ENCODE assay signal across 1 cellular context in genomic region chr1:34907487-34908090, GRCh38.
TF ChIP-seq lines count a peak whose summit lies in the region.

No MANE protein-coding gene starts in this region.

TF ChIP-seq in K562, 482 proteins besides CTCF, POLR2A, EP300 and RAD21 (continues in another document):
- no peak for TF ChIP-seq CREM (IDR thresholded peaks at IDR 0.05; ENCODE audit: low read depth)
- peak; percentile 37; the same call in 1 of the 2 replicates for TF ChIP-seq PTTG1 (tag; IDR thresholded peaks at IDR 0.05; ENCODE audit: low read depth)
- TF ChIP-seq ZNF431 (CRISPR knock-in tag; IDR thresholded peaks at IDR 0.05): no peak
- TF ChIP-seq ZNF766 (CRISPR knock-in tag; conservative IDR thresholded peaks at IDR 0.05): no peak
- TF ChIP-seq SRSF3 (IDR thresholded peaks at IDR 0.05; ENCODE audit: insufficient read depth, low read length): no peak
- TF ChIP-seq BRF1 (IDR thresholded peaks at IDR 0.05; ENCODE audit: borderline replicate concordance, extremely low read depth, insufficient read length): no peak
- no peak for TF ChIP-seq LCOR (CRISPR knock-in tag; IDR thresholded peaks at IDR 0.05)
- no peak for TF ChIP-seq RFX7 (CRISPR knock-in tag; IDR thresholded peaks at IDR 0.05)
- TF ChIP-seq TEAD2 (tag; IDR thresholded peaks at IDR 0.05): 0 out of 2 replicates have a peak, but pooled peaks have one; percentile 29
- TF ChIP-seq AFF1 (IDR thresholded peaks at IDR 0.05; ENCODE audit: low read depth in 1 of 2, partially characterized antibody in 2 of 2): peak in 1 of 2 experiments; percentile 87
- 0 out of 2 replicates have a peak, but pooled peaks have one; percentile 45 for TF ChIP-seq ZNF511 (CRISPR knock-in tag; IDR thresholded peaks at IDR 0.05)
- TF ChIP-seq FOXA3 (CRISPR knock-in tag; conservative IDR thresholded peaks at IDR 0.05 in 1 of 2, IDR thresholded peaks at IDR 0.05 in 1 of 2): no peak
- no peak for TF ChIP-seq SRF (CRISPR knock-in tag; IDR thresholded peaks at IDR 0.05)
- no peak for TF ChIP-seq ELK1 (CRISPR knock-in tag; IDR thresholded peaks at IDR 0.05)
- no peak for TF ChIP-seq ZNF134 (CRISPR knock-in tag; conservative IDR thresholded peaks at IDR 0.05)
- peak; percentile 27; the same call in 1 of the 2 replicates for TF ChIP-seq TFE3 (CRISPR knock-in tag; IDR thresholded peaks at IDR 0.05)
- TF ChIP-seq ZFP91 (CRISPR knock-in tag; IDR thresholded peaks at IDR 0.05): no peak
- peak; percentile 46 for TF ChIP-seq TCF3 (CRISPR knock-in tag; IDR thresholded peaks at IDR 0.05)
- no peak for TF ChIP-seq ZNF395 (CRISPR knock-in tag; IDR thresholded peaks at IDR 0.05)
- TF ChIP-seq ETV6 (IDR thresholded peaks at IDR 0.05; ENCODE audit: borderline replicate concordance in 1 of 2, low read depth in 2 of 2, low read length in 1 of 2): no peak
- no peak for TF ChIP-seq ETV6 (CRISPR knock-in tag; IDR thresholded peaks at IDR 0.05; ENCODE audit: borderline replicate concordance)
- peak; percentile 21; the same call in 1 of the 2 replicates for TF ChIP-seq CBFA2T3 (IDR thresholded peaks at IDR 0.05)
- no peak for TF ChIP-seq BCLAF1 (IDR thresholded peaks at IDR 0.05; ENCODE audit: borderline replicate concordance in 1 of 2, control insufficient read depth in 1 of 2, low read depth in 2 of 2, low read length in 1 of 2)
- TF ChIP-seq LARP7 (IDR thresholded peaks at IDR 0.05): no peak
- no peak for TF ChIP-seq RBM15 (IDR thresholded peaks at IDR 0.05; ENCODE audit: insufficient read depth, low read length)
- TF ChIP-seq TBL1XR1 (IDR thresholded peaks at IDR 0.05; ENCODE audit: low read length in 2 of 2): no peak
- TF ChIP-seq HNRNPH1 (optimal IDR thresholded peaks at IDR 0.05; ENCODE audit: low read depth, low read length): no peak
- no peak for TF ChIP-seq ARNT (IDR thresholded peaks at IDR 0.05)
- no peak for TF ChIP-seq ZNF707 (CRISPR knock-in tag; conservative IDR thresholded peaks at IDR 0.05)
- TF ChIP-seq ZNF384 (IDR thresholded peaks at IDR 0.05; ENCODE audit: low read depth, low read length): peak; percentile 84
- TF ChIP-seq REST (CRISPR knock-in tag; IDR thresholded peaks at IDR 0.05; ENCODE audit: low read depth): peak; percentile 95
- TF ChIP-seq ZFP1 (CRISPR knock-in tag; IDR thresholded peaks at IDR 0.05): no peak
- peak; percentile 98 for TF ChIP-seq EHMT2 (IDR thresholded peaks at IDR 0.05)
- no peak for TF ChIP-seq PTRF (tag; IDR thresholded peaks at IDR 0.05)
- peak in 1 of 2 experiments; percentile 53; a peak in 1 of 4 replicates for TF ChIP-seq RCOR1 (IDR thresholded peaks at IDR 0.05; ENCODE audit: borderline replicate concordance in 1 of 2, low read depth in 2 of 2, low read length in 2 of 2)
- 0 out of 2 replicates have a peak, but pooled peaks have one; percentile 38 for TF ChIP-seq NCOA6 (IDR thresholded peaks at IDR 0.05)
- 0 out of 2 replicates have a peak, but pooled peaks have one; percentile 53 for TF ChIP-seq ZNF197 (CRISPR knock-in tag; IDR thresholded peaks at IDR 0.05; ENCODE audit: low read depth)
- TF ChIP-seq DEAF1 (CRISPR knock-in tag; IDR thresholded peaks at IDR 0.05): no peak
- TF ChIP-seq ARID1B (IDR thresholded peaks at IDR 0.05): 0 out of 2 replicates have a peak, but pooled peaks have one; percentile 11
- TF ChIP-seq DMBX1 (CRISPR knock-in tag; IDR thresholded peaks at IDR 0.05; ENCODE audit: borderline replicate concordance): 0 out of 2 replicates have a peak, but pooled peaks have one; percentile 27
- peak; percentile 87 for TF ChIP-seq NFIC (IDR thresholded peaks at IDR 0.05)
- TF ChIP-seq PHB (CRISPR knock-in tag; IDR thresholded peaks at IDR 0.05): no peak
- TF ChIP-seq EP400 (IDR thresholded peaks at IDR 0.05): no peak
- TF ChIP-seq ATF4 (CRISPR knock-in tag; IDR thresholded peaks at IDR 0.05): no peak
- TF ChIP-seq ZNF717 (CRISPR knock-in tag; IDR thresholded peaks at IDR 0.05): no peak
